1 cellular context compared by ENCODE assay signal in the genomic region with DNA sequence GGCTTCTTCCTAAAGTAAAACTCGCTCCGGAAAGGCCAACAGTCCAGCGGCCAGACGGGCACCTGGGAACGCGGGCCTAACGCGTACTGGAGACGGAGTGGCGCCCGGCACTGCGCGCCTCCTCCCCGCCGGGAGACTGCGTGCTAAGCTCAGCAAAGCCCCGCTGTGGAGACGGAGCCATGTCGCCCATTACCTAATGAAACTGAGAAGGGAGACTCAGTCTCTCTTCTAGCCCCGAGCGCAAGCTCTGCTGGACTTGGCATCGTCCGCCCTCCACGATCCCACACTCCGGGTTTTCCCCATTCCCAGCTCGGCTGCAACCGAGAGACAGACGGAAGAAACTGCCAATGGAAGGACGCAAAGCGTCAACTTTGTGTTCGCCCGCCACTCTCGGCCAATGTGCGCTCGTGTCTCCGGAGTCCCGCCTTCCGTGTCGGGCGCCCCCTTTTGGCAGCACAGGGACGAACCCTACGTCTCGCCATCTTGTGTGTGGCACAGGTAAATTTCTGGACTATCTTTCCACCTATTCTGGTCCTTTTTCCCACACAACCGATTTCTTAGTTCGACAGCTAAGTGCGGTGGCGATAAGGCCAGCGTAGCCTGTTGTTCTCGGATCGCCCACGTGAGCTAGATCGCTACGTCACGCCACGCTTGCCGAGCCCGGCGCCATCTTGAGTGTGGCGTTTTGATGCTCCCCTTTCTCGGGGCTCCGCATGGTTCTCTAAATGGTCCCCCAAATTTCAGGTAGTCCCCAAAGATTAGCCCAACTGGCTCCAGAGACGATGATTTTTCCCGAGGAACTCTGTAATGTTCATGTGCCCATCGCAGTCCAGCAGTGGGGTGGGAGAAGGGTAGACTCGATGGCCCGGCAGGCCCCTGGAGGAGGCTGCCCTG.
A peak's percentile ranks its signal among the peaks of the same experiment; 100 is the strongest.
TF ChIP-seq lines count a peak whose summit lies in the region.

No MANE protein-coding gene starts in this region.

TF ChIP-seq in IMR-90, 13 proteins besides CTCF, POLR2A, EP300 and RAD21 (continued from another document):
- TF ChIP-seq, protein P1, sequence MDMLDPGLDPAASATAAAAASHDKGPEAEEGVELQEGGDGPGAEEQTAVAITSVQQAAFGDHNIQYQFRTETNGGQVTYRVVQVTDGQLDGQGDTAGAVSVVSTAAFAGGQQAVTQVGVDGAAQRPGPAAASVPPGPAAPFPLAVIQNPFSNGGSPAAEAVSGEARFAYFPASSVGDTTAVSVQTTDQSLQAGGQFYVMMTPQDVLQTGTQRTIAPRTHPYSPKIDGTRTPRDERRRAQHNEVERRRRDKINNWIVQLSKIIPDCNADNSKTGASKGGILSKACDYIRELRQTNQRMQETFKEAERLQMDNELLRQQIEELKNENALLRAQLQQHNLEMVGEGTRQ (IDR thresholded peaks at IDR 0.05; ENCODE audit: low read depth, low read length): peak; percentile 69
